8 cellular contexts compared by ENCODE assay signal in the genomic region with DNA sequence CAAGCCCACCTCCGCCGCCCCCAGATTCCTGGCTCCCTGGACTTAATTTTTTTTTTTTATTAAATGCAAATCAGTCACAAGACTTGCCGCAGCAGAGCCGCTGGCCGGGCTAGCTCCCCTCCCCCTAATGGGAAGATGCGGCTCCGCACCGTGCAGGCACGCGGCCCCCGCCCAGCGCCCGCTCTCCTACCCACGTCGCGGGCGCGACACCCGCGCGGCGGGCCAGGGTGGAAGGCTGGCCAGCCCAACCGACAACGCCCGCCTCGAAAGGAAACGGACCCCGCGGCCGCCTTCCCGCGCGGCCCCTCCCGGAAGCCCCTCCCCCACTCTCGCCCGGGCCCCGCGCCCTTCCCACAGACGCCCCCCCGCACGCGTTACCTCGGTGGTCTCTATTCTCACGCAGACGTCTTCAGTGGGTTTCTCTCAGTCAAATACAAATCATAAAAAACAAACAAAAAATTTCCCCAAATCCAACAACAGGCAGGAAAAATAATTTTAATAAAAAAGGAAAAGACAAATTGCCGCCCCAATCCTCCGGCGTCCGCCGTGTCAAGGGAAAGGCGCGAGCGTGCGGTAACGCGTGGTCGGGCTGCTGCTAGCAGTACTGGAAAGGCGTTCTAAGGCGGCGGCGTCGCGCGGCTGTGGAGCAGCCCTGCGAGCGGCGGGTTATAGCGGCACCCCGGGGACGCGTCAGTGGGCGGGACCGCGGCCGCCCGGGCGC. TPM values are rescaled to one million over a fixed set of nuclear protein-coding genes. Genes with fewer than 3 reads are reported as not detected.
DNase-seq lines count a peak whose midpoint lies in the region; ATAC-seq and TF ChIP-seq lines count a peak whose summit lies in the region.

SLC38A2 (minus strand) TSS at position 643 of the 721 bp plus-strand sequence. CDS start 1,480 bp downstream, outside the sequence.

- peak within 1 kb of the TSS; percentile 93 for H3K4me3 ChIP-seq in NB4 (ENCODE audit: low read depth, low read length)
- peak within 1 kb of the TSS; percentile 97 for H3K4me3 ChIP-seq in adipocyte (ENCODE audit: low read length)
- H3K4me3 ChIP-seq in cardiac muscle cell = peak within 1 kb of the TSS; percentile 99
- peak within 1 kb of the TSS; percentile 91 to 96 (median 94) for H3K4me3 ChIP-seq in upper lobe of left lung

- H3K9ac ChIP-seq in adipocyte (ENCODE audit: low read length) = peak within 1 kb of the TSS; percentile 99

- peak within 1 kb of the TSS; percentile 97 to 99 for H3K27ac Mint-ChIP-seq in T-cell

- peak in 1 of 4 donors; percentile 92 for TF ChIP-seq EP300 in upper lobe of left lung (IDR thresholded peaks at IDR 0.05)

- no peaks in the 10 kb centered on the region for H3K9me3 ChIP-seq in adipocyte (ENCODE audit: control insufficient read depth, low read length)
- no peaks in the 10 kb centered on the region for H3K9me3 ChIP-seq in cardiac muscle cell (ENCODE audit: low read depth)
- H3K9me3 ChIP-seq in upper lobe of left lung = no peaks in the 10 kb centered on the region

- peaks cover 23% of the 10 kb centered on the region for H3K4me1 ChIP-seq in adipocyte (ENCODE audit: control insufficient read depth, insufficient read depth, low read length)
- peaks cover 19% of the 10 kb centered on the region for H3K4me1 ChIP-seq in cardiac muscle cell (ENCODE audit: low read depth)
- peaks cover 33 to 44% (median 40%) of the 10 kb centered on the region in 4 donors for H3K4me1 ChIP-seq in upper lobe of left lung

- 0 to 1% methylated on average over 60 to 67 of the region's 77 CpGs for WGBS in upper lobe of left lung, 2 donors

- H3K36me3 Mint-ChIP-seq in T-cell = peaks cover 37% of the 10 kb centered on the region

- DNase-seq in GM10266 (ENCODE audit: extremely low spot score) (peak; percentile 98), HEK293T (ENCODE audit: extremely low spot score) (peak; percentile 93), NB4 (ENCODE audit: low read depth) (peak; percentile 95), T-cell (peak; percentile 94 to 98 (median 96)), adipocyte (ENCODE audit: low read depth) (peak; percentile 98), cardiac muscle cell (ENCODE audit: low read depth in 1 of 2, low spot score in 1 of 2) (peak; percentile 96 to 97), pons (ENCODE audit: low spot score) (peak; percentile 92), upper lobe of left lung (peak; percentile 93 to 99)

- peak; percentile 83 to 90 (median 83) for ATAC-seq in T-cell (replicated peaks in 1 of 4)
- peak; percentile 96 to 98 for ATAC-seq in upper lobe of left lung (ENCODE audit: low FRiP score in 2 of 2)

- no peak for TF ChIP-seq CTCF in GM10266 (IDR thresholded peaks at IDR 0.05; ENCODE audit: control insufficient read depth, insufficient read depth, low read depth, missing control alignments)
- no peak for TF ChIP-seq CTCF in NB4 (IDR thresholded peaks at IDR 0.05; ENCODE audit: low read depth, low read length)
- no peak for TF ChIP-seq CTCF in cardiac muscle cell (IDR thresholded peaks at IDR 0.05; ENCODE audit: low read depth, low read length)
- TF ChIP-seq CTCF in upper lobe of left lung (IDR thresholded peaks at IDR 0.05) = peak in 1 of 6 experiments; percentile 4

- H3K27ac ChIP-seq in cardiac muscle cell (peak within 1 kb of the TSS; percentile 94), upper lobe of left lung (peak within 1 kb of the TSS; percentile 91 to 100 (median 98))

- peaks cover 51 to 67% (median 56%) of the 10 kb centered on the region in 3 donors for H3K4me1 Mint-ChIP-seq in T-cell

- H3K36me3 ChIP-seq in adipocyte (ENCODE audit: control insufficient read depth, insufficient read depth, low read length, severe bottlenecking) = peaks cover 39% of the 10 kb centered on the region
- peaks cover 32% of the 10 kb centered on the region for H3K36me3 ChIP-seq in cardiac muscle cell
- H3K36me3 ChIP-seq in upper lobe of left lung = peaks cover 17 to 39% (median 25%) of the 10 kb centered on the region in 4 donors

- H3K27me3 Mint-ChIP-seq in T-cell = no peaks in the 10 kb centered on the region

- peak within 1 kb of the TSS; percentile 98 to 99 (median 98) for H3K4me3 Mint-ChIP-seq in T-cell

- no peaks in the 10 kb centered on the region for H3K9me3 Mint-ChIP-seq in T-cell

- TF ChIP-seq POLR2A in NB4 (IDR thresholded peaks at IDR 0.05; ENCODE audit: extremely low read depth, insufficient read length) (peak; percentile 100), upper lobe of left lung (IDR thresholded peaks at IDR 0.05) (peak; percentile 95 to 100 (median 99))

- POLR2A ChIA-PET in HEK293T (lab: Yijun Ruan, JAX) (interaction anchor here (0.5 to 2.1 kb wide), 17 partner anchors 13 to 302 kb away, joined by 3 to 11 read pairs (median 4); partner anchors contain the start of gene SLC38A1), T-cell (lab: Charles Lee) (interaction anchor here (0.6 to 1.1 kb wide), 4 partner anchors 12 to 1811 kb away, joined by 3 to 4 read pairs (median 3); partner anchors contain the start of gene CCDC184 (in 1 of the 2))

- CTCF ChIA-PET in HEK293T (lab: Yijun Ruan, JAX) (interaction anchor here (0.6 kb wide), 2 partner anchors 102 to 1032 kb away, joined by 3 read pairs; no protein-coding TSS in a partner anchor), T-cell (lab: Charles Lee) (interaction anchor here in 1 of 2 donors (1.3 kb wide), 1 partner anchor 11 kb away, joined by 3 read pairs; no protein-coding TSS in a partner anchor)

- H3K27me3 ChIP-seq in adipocyte (replicated peaks; ENCODE audit: control insufficient read depth, insufficient read depth, low read length) (no peaks in the 10 kb centered on the region), cardiac muscle cell (no peaks in the 10 kb centered on the region), upper lobe of left lung (no peaks in the 10 kb centered on the region)

TF ChIP-seq in HEK293T, 16 proteins besides CTCF, POLR2A, EP300 and RAD21:
- TF ChIP-seq NFRKB (IDR thresholded peaks at IDR 0.05) = no peak
- no peak for TF ChIP-seq ZNF384 (IDR thresholded peaks at IDR 0.05)
- TF ChIP-seq L3MBTL2 (conservative IDR thresholded peaks at IDR 0.05) = peak; percentile 76
- no peak for TF ChIP-seq SUZ12 (IDR thresholded peaks at IDR 0.05)
- TF ChIP-seq SP1 (IDR thresholded peaks at IDR 0.05) = no peak
- no peak for TF ChIP-seq FOXK2 (IDR thresholded peaks at IDR 0.05)
- TF ChIP-seq LEF1 (IDR thresholded peaks at IDR 0.05; ENCODE audit: borderline replicate concordance) = no peak
- TF ChIP-seq ELF4 (IDR thresholded peaks at IDR 0.05) = peak; percentile 85
- no peak for TF ChIP-seq CTBP1 (IDR thresholded peaks at IDR 0.05; ENCODE audit: borderline replicate concordance)
- TF ChIP-seq TARDBP (IDR thresholded peaks at IDR 0.05) = no peak
- TF ChIP-seq FOXA1 (IDR thresholded peaks at IDR 0.05) = no peak
- TF ChIP-seq ARNT (IDR thresholded peaks at IDR 0.05) = no peak
- no peak for TF ChIP-seq BHLHE40 (IDR thresholded peaks at IDR 0.05; ENCODE audit: borderline replicate concordance)
- no peak for TF ChIP-seq FOXM1 (IDR thresholded peaks at IDR 0.05; ENCODE audit: borderline replicate concordance)
- no peak for TF ChIP-seq PKNOX1 (IDR thresholded peaks at IDR 0.05)
- no peak for TF ChIP-seq HDGF (IDR thresholded peaks at IDR 0.05; ENCODE audit: borderline replicate concordance)

RNA-seq across cellular contexts. Expression of gene SLC38A2, which starts in this region (rescaled TPM):
- total RNA-seq in T-cell (100 to 1,000 TPM; 165 to 265 (median 217) TPM), cardiac muscle cell (169 and 201 TPM in 2 replicates), upper lobe of left lung (100 to 1,000 TPM; 104 to 409 (median 223) TPM)
- 78.3 and 101 TPM in 2 replicates for polyA plus RNA-seq in cardiac muscle cell

Comparison
In these comparisons a context has a peak if more than half of its experiments do, and no peak if none do; other contexts are left out.
1. Peak in every context shown above with its lines: DNase-seq, ATAC-seq, H3K4me3 ChIP-seq and H3K27ac ChIP-seq.